In genomic region chr11:28581286-28582242, GRCh38 we compare ENCODE assay signal across 17 cellular contexts.
DNase-seq lines count a peak whose midpoint lies in the region; ATAC-seq and TF ChIP-seq lines count a peak whose summit lies in the region.
"Had no signal": no experiment of that assay in that cellular context is flagged by ENCODE, and none has a peak within 500 bp of the region (broad histone marks: within the 10 kb centered on the region; RNA-seq: fewer than 3 reads in every experiment).

No MANE protein-coding gene starts in this region.

- H3K27me3 ChIP-seq in GM23338 (ENCODE audit: insufficient read depth), result no peaks in the 10 kb centered on the region
- no peaks in the 10 kb centered on the region for H3K27me3 ChIP-seq in skeletal muscle satellite cell (ENCODE audit: control insufficient read depth, insufficient read depth, low read length)
- no peaks in the 10 kb centered on the region for H3K27me3 ChIP-seq in transverse colon
- H3K27me3 ChIP-seq: body of pancreas had no signal

- in situ Hi-C loops in transverse colon (cut with MboI; ENCODE audit: low pct_ligation_motif_present in 1 of 4, low pct_unique_long_range_greater_than_20kb in 1 of 4, low sequenced_read_pairs in 3 of 4), result no loop called here

- no peaks in the 10 kb centered on the region for H3K79me2 ChIP-seq in GM23338 (replicated peaks; ENCODE audit: insufficient read depth)

- H3K27ac Mint-ChIP-seq in GM23338, result no peak overlapping the region
- H3K27ac Mint-ChIP-seq: activated CD8-positive, alpha-beta T cell treated with anti-CD3 and anti-CD28 coated beads for 36 hours; activated T-helper 2 cell treated with anti-CD3 and anti-CD28 coated beads, Interferon-gamma antibody, Interleukin-2, Interleukin-4, amounts not matched to agents 10 μg/mL and 5 μg/mL and 100 μg/mL, durations not matched to agents 14 hours and 24 hours and 36 hours; stimulated activated naive CD8-positive, alpha-beta T cell treated with anti-CD3 and anti-CD28 coated beads, Interleukin-15, Interleukin-2, amounts not matched to agents 100 ng/mL and 50 ng/mL, for 24 hours had no signal

- no peak overlapping the region for H3K9ac ChIP-seq in skeletal muscle satellite cell (ENCODE audit: low read depth, low read length)

- no peak overlapping the region for H3K27ac ChIP-seq in GM23338 (ENCODE audit: low read depth)
- no peak overlapping the region for H3K27ac ChIP-seq in transverse colon
- H3K27ac ChIP-seq: body of pancreas, RWPE1 had no signal

- H3K4me1 Mint-ChIP-seq in GM23338, result peaks cover 8% of the 10 kb centered on the region
- H3K4me1 Mint-ChIP-seq: naive thymus-derived CD8-positive, alpha-beta T cell had no signal

- H3K9me3 ChIP-seq in skeletal muscle satellite cell (replicated peaks; ENCODE audit: low read length) (no peaks in the 10 kb centered on the region), transverse colon (no peaks in the 10 kb centered on the region)
- H3K9me3 ChIP-seq: body of pancreas had no signal

- H4K20me1 ChIP-seq in GM23338 (replicated peaks; ENCODE audit: insufficient read depth), result no peaks in the 10 kb centered on the region

- H3K4me2 ChIP-seq in GM23338, result no peak overlapping the region
- peak overlapping the region; percentile 2 for H3K4me2 ChIP-seq in skeletal muscle satellite cell (ENCODE audit: low read length)

- no peaks in the 10 kb centered on the region for H3K36me3 ChIP-seq in GM23338 (ENCODE audit: insufficient read depth)
- no peaks in the 10 kb centered on the region for H3K36me3 ChIP-seq in skeletal muscle satellite cell (ENCODE audit: insufficient read depth, low read length)
- H3K36me3 ChIP-seq in transverse colon, result no peaks in the 10 kb centered on the region

- H3K4me1 ChIP-seq in GM23338 (ENCODE audit: insufficient read depth) (no peaks in the 10 kb centered on the region), skeletal muscle satellite cell (ENCODE audit: control insufficient read depth, insufficient read depth, low read length) (peaks cover 11% of the 10 kb centered on the region), transverse colon (no peaks in the 10 kb centered on the region)
- H3K4me1 ChIP-seq: body of pancreas had no signal

- WGBS in transverse colon (ENCODE audit: low coverage in 1 of 2), 2 donors, result 81% methylated on average over 7 to 17 of the region's 17 CpGs

- peak; percentile 9 to 39; a peak in 3 of 4 replicates for TF ChIP-seq CTCF in GM23338 (conservative IDR thresholded peaks at IDR 0.05; ENCODE audit: low read depth in 2 of 2)
- TF ChIP-seq CTCF in fibroblast of pulmonary artery (IDR thresholded peaks at IDR 0.05; ENCODE audit: low read length, missing control alignments), result no peak
- TF ChIP-seq CTCF in transverse colon (IDR thresholded peaks at IDR 0.05), result no peak

- no peak overlapping the region for H3K4me3 ChIP-seq in GM23338
- no peak overlapping the region for H3K4me3 ChIP-seq in fibroblast of pulmonary artery (replicated peaks; ENCODE audit: low read depth, low read length)
- H3K4me3 ChIP-seq in skeletal muscle satellite cell (ENCODE audit: low read length), result no peak overlapping the region
- H3K4me3 ChIP-seq in transverse colon, result no peak overlapping the region
- H3K4me3 ChIP-seq: body of pancreas had no signal

- no peak; the same call in 2 of the 3 replicates for ATAC-seq in GM23338
- no peak for ATAC-seq in HG03520 (IDR thresholded peaks at IDR 0.05; ENCODE audit: unreplicated experiment)
- ATAC-seq: activated CD8-positive, alpha-beta T cell treated with anti-CD3 and anti-CD28 coated beads for 36 hours; body of pancreas; left colon; naive thymus-derived CD8-positive, alpha-beta T cell had no signal

- peaks cover 11% of the 10 kb centered on the region for H3K9me2 ChIP-seq in GM23338 (ENCODE audit: insufficient read depth)

- TF ChIP-seq EP300 in transverse colon (IDR thresholded peaks at IDR 0.05; ENCODE audit: low read depth), result no peak

- no peak overlapping the region for H2AFZ ChIP-seq in GM23338

- peak; percentile 21 for DNase-seq in GM23338 (ENCODE audit: low spot score)
- peak; percentile 73 for DNase-seq in RPMI7951 (ENCODE audit: low read depth)
- peak; percentile 18 for DNase-seq in fibroblast of pulmonary artery (ENCODE audit: low read depth)
- DNase-seq in transverse colon, result no peak
- DNase-seq in midbrain (lab: John Stamatoyannopoulos, UW), result no peak
- DNase-seq: activated CD8-positive, alpha-beta T cell treated with anti-CD3 and anti-CD28 coated beads for 36 hours; body of pancreas; left colon; naive thymus-derived CD8-positive, alpha-beta T cell; NCI-H1048; stimulated activated CD4-positive, alpha-beta T cell treated with anti-CD3 and anti-CD28 coated beads, Interleukin-4, amount 100 ng/mL, for 4 hours; T1000 had no signal

- no peaks in the 10 kb centered on the region for H3K9me3 Mint-ChIP-seq in GM23338
- H3K9me3 Mint-ChIP-seq: activated CD8-positive, alpha-beta T cell treated with anti-CD3 and anti-CD28 coated beads for 36 hours; activated T-helper 2 cell treated with anti-CD3 and anti-CD28 coated beads, Interferon-gamma antibody, Interleukin-2, Interleukin-4, amounts not matched to agents 10 μg/mL and 5 μg/mL and 100 μg/mL, durations not matched to agents 14 hours and 24 hours and 36 hours; stimulated activated naive CD8-positive, alpha-beta T cell treated with anti-CD3 and anti-CD28 coated beads, Interleukin-15, Interleukin-2, amounts not matched to agents 100 ng/mL and 50 ng/mL, for 24 hours had no signal

- H3K36me3 Mint-ChIP-seq in GM23338 (ENCODE audit: low read depth), result no peaks in the 10 kb centered on the region
- H3K36me3 Mint-ChIP-seq: naive thymus-derived CD8-positive, alpha-beta T cell had no signal

- no peak for TF ChIP-seq POLR2A in transverse colon (IDR thresholded peaks at IDR 0.05)

- intact Hi-C loops in transverse colon (cut with DNase I; ENCODE audit: low total_unique reads), result no loop called here

- no peak overlapping the region for H3K4me3 Mint-ChIP-seq in GM23338
- H3K4me3 Mint-ChIP-seq: activated CD8-positive, alpha-beta T cell treated with anti-CD3 and anti-CD28 coated beads for 36 hours; naive thymus-derived CD8-positive, alpha-beta T cell; stimulated activated naive CD8-positive, alpha-beta T cell treated with anti-CD3 and anti-CD28 coated beads, Interleukin-15, Interleukin-2, amounts not matched to agents 100 ng/mL and 50 ng/mL, for 24 hours had no signal

- H3K27me3 Mint-ChIP-seq in GM23338 (ENCODE audit: insufficient read depth, low read depth, poor library complexity), result no peaks in the 10 kb centered on the region
- H3K27me3 Mint-ChIP-seq: activated CD8-positive, alpha-beta T cell treated with anti-CD3 and anti-CD28 coated beads for 36 hours; naive thymus-derived CD8-positive, alpha-beta T cell; stimulated activated naive CD8-positive, alpha-beta T cell treated with anti-CD3 and anti-CD28 coated beads, Interleukin-15, Interleukin-2, amounts not matched to agents 100 ng/mL and 50 ng/mL, for 24 hours had no signal

- H3F3A ChIP-seq in GM23338 (replicated peaks; ENCODE audit: low read depth), result no peaks in the 10 kb centered on the region

TF ChIP-seq in GM23338, 12 proteins besides CTCF, POLR2A, EP300 and RAD21 (continues in another document):
- TF ChIP-seq EZH2 (IDR thresholded peaks at IDR 0.05; ENCODE audit: low read depth, unreplicated experiment), result no peak
- no peak for TF ChIP-seq EZH2phosphoT487 (IDR thresholded peaks at IDR 0.05; ENCODE audit: unreplicated experiment)
- TF ChIP-seq NANOG (IDR thresholded peaks at IDR 0.05; ENCODE audit: borderline replicate concordance), result no peak
- TF ChIP-seq STAT1 (IDR thresholded peaks at IDR 0.05; ENCODE audit: unreplicated experiment), result no peak
- no peak for TF ChIP-seq ETS1 (IDR thresholded peaks at IDR 0.05)
- TF ChIP-seq POLR2AphosphoS5 (IDR thresholded peaks at IDR 0.05; ENCODE audit: low read depth), result no peak

Comparison
In these comparisons a context has a peak if more than half of its experiments do, and no peak if none do; other contexts are left out.
1. DNase-seq: peak in GM23338 (single experiment), RPMI7951 (single experiment) and fibroblast of pulmonary artery (single experiment); none in transverse colon (single experiment) and midbrain (single experiment).
2. CTCF ChIP-seq: peak in GM23338 (2 of 2); none in fibroblast of pulmonary artery (single experiment) and transverse colon (0 of 5).